ENCODE assay signal across 19 cellular contexts in genomic region chr15:68543546-68544008, GRCh38. TPM values are rescaled to one million over a fixed set of nuclear protein-coding genes. Genes with fewer than 3 reads are reported as not detected.
DNase-seq lines count a peak whose midpoint lies in the region; ATAC-seq, FAIRE-seq and TF ChIP-seq lines count a peak whose summit lies in the region.
"Had no signal": no experiment of that assay in that cellular context is flagged by ENCODE, and none has a peak within 500 bp of the region (broad histone marks: within the 10 kb centered on the region; RNA-seq: fewer than 3 reads in every experiment).

No MANE protein-coding gene starts in this region.

- H3K9me3 ChIP-seq in kidney (ENCODE audit: control insufficient read depth in 1 of 2, low read length in 2 of 2), result peaks cover 0 to 3% of the 10 kb centered on the region in 2 donors
- H3K9me3 ChIP-seq in skeletal muscle tissue (ENCODE audit: control insufficient read depth in 3 of 3, low read length in 3 of 3), result peaks cover 0 to 2% (median 0%) of the 10 kb centered on the region in 3 donors
- H3K9me3 ChIP-seq in tibial nerve, result peaks cover 0 to 7% (median 0%) of the 10 kb centered on the region in 4 donors

- H3K36me3 ChIP-seq in kidney (ENCODE audit: control insufficient read depth in 1 of 2, insufficient read depth in 2 of 2, low read length in 2 of 2), result no peaks in the 10 kb centered on the region
- no peaks in the 10 kb centered on the region for H3K36me3 ChIP-seq in skeletal muscle tissue (ENCODE audit: control insufficient read depth in 3 of 3, insufficient read depth in 3 of 3, low read length in 3 of 3)
- no peaks in the 10 kb centered on the region for H3K36me3 ChIP-seq in tibial nerve
- H3K36me3 ChIP-seq: HAP-1 had no signal

- H3K4me1 Mint-ChIP-seq in HFFc6 (ENCODE audit: low read depth), result peaks cover 29% of the 10 kb centered on the region
- no peaks in the 10 kb centered on the region for H3K4me1 Mint-ChIP-seq in naive thymus-derived CD8-positive, alpha-beta T cell

- no peak for ATAC-seq in naive thymus-derived CD8-positive, alpha-beta T cell
- ATAC-seq in HG03439 (IDR thresholded peaks at IDR 0.05; ENCODE audit: unreplicated experiment), result no peak
- ATAC-seq: HepG2, WTC11 had no signal

- 62 to 75% methylated on average over 7 of the region's 7 CpGs for WGBS in tibial nerve, 2 donors

- POLR2A ChIA-PET in naive thymus-derived CD8-positive, alpha-beta T cell (lab: Charles Lee), result no interaction called here

- no peak for TF ChIP-seq POLR2A in tibial nerve (IDR thresholded peaks at IDR 0.05)

- H3K9ac ChIP-seq in kidney (ENCODE audit: low read length in 2 of 2) (no peak overlapping the region), skeletal muscle tissue (ENCODE audit: low read depth in 1 of 3, low read length in 3 of 3) (no peak overlapping the region)

- H3K4me3 ChIP-seq in kidney (ENCODE audit: low read length in 2 of 2), result no peak overlapping the region
- no peak overlapping the region for H3K4me3 ChIP-seq in skeletal muscle tissue (ENCODE audit: low read length in 3 of 3)
- no peak overlapping the region for H3K4me3 ChIP-seq in tibial nerve
- H3K4me3 ChIP-seq: HAP-1 had no signal

- H3K4me1 ChIP-seq in kidney (ENCODE audit: control insufficient read depth in 1 of 2, insufficient read depth in 1 of 2, low read depth in 1 of 2, low read length in 2 of 2), result no peaks in the 10 kb centered on the region
- peaks cover 0 to 15% (median 10%) of the 10 kb centered on the region in 3 donors for H3K4me1 ChIP-seq in skeletal muscle tissue (ENCODE audit: control insufficient read depth in 3 of 3, insufficient read depth in 3 of 3, low read length in 3 of 3)
- H3K4me1 ChIP-seq in tibial nerve, result peaks cover 0 to 7% (median 0%) of the 10 kb centered on the region in 4 donors
- H3K4me1 ChIP-seq: HAP-1 had no signal

- no peak for DNase-seq in HFFc6
- peak; percentile 39 for DNase-seq in dermis blood vessel endothelial cell
- DNase-seq in kidney, result no peak
- DNase-seq in mesenteric fat pad (ENCODE audit: low spot score), result no peak
- no peak for DNase-seq in naive thymus-derived CD8-positive, alpha-beta T cell
- DNase-seq in tibial nerve (ENCODE audit: low spot score in 2 of 2), result no peak
- DNase-seq: activated effector memory CD4-positive, alpha-beta T cell treated with Interleukin-2 at 50 U/mL for 16 hours; GDM1; MV-4-11; NCI-H2107; NCI-H82 had no signal

- H3K27ac ChIP-seq in kidney (ENCODE audit: low read depth in 2 of 2, low read length in 2 of 2) (peak overlapping the region; percentile 45 to 54), skeletal muscle tissue (ENCODE audit: low read depth, low read length) (peak overlapping the region; percentile 53), tibial nerve (peak overlapping the region in 1 of 4 donors; percentile 47)

- no peaks in the 10 kb centered on the region for H3K9me3 Mint-ChIP-seq in HFFc6
- peaks cover 0 to 11% (median 0%) of the 10 kb centered on the region in 9 donors for H3K9me3 Mint-ChIP-seq in naive thymus-derived CD8-positive, alpha-beta T cell
- H3K9me3 Mint-ChIP-seq: neural crest cell had no signal

- H3K27me3 Mint-ChIP-seq in HFFc6 (ENCODE audit: insufficient read depth), result no peaks in the 10 kb centered on the region; the same call in 1 of the 2 replicates
- H3K27me3 Mint-ChIP-seq in naive thymus-derived CD8-positive, alpha-beta T cell, result peaks cover 14 to 37% (median 16%) of the 10 kb centered on the region in 5 donors

- H3K36me3 Mint-ChIP-seq in HFFc6 (ENCODE audit: low read depth), result peaks cover 8% of the 10 kb centered on the region; the same call in 1 of the 2 replicates
- peaks cover 0 to 7% (median 0%) of the 10 kb centered on the region in 3 donors for H3K36me3 Mint-ChIP-seq in naive thymus-derived CD8-positive, alpha-beta T cell

- peak overlapping the region; percentile 74 for H3K27ac Mint-ChIP-seq in HFFc6
- H3K27ac Mint-ChIP-seq in naive thymus-derived CD8-positive, alpha-beta T cell, result no peak overlapping the region
- H3K27ac Mint-ChIP-seq: WTC11 had no signal

- intact Hi-C loops in kidney (cut with DNase I), result no loop called here

- FAIRE-seq in kidney (lab: Jason Lieb, UNC), result no peak
- FAIRE-seq: D721Med, HepG2 had no signal

- H3K4me3 Mint-ChIP-seq in HFFc6, result peak overlapping the region; percentile 33
- no peak overlapping the region for H3K4me3 Mint-ChIP-seq in naive thymus-derived CD8-positive, alpha-beta T cell
- H3K4me3 Mint-ChIP-seq: neural crest cell, WTC11 had no signal

- no peak for TF ChIP-seq CTCF in HFFc6 (IDR thresholded peaks at IDR 0.05)
- TF ChIP-seq CTCF in kidney (IDR thresholded peaks at IDR 0.05; ENCODE audit: borderline replicate concordance, extremely low read depth, insufficient read depth), result no peak
- TF ChIP-seq CTCF in tibial nerve (IDR thresholded peaks at IDR 0.05), result no peak

- H3K27me3 ChIP-seq in skeletal muscle tissue (ENCODE audit: control insufficient read depth in 3 of 3, insufficient read depth in 3 of 3, low read length in 3 of 3), result peaks cover 0 to 2% (median 0%) of the 10 kb centered on the region in 3 donors
- H3K27me3 ChIP-seq in tibial nerve, result no peaks in the 10 kb centered on the region

- TF ChIP-seq EP300 in tibial nerve (IDR thresholded peaks at IDR 0.05), result no peak

RNA-seq across cellular contexts. Expression of gene CORO2B, which starts 35.2 kb away (rescaled TPM):
- 10 to 100 TPM in 3 of 6 experiments, 1 to 10 TPM in 3; 9.3 to 11.0 (median 9.9) TPM for total RNA-seq in HFFc6 (2021; fragmentation: NEBNext Ultra II Directional; extraction: Animal tissue kit (Norgen Biotek cat#: 25700))
- total RNA-seq in dermis blood vessel endothelial cell (1.0 and 1.4 TPM in 2 replicates), kidney (7.9 TPM), skeletal muscle tissue (1.0 TPM), mesenteric fat pad (4.9 TPM), tibial nerve (10 to 100 TPM in 1 of 4 donors, 1 to 10 TPM in 3; 6.3 to 12.6 (median 9.6) TPM)
- 9.0 TPM for polyA plus RNA-seq in kidney (ENCODE audit: insufficient read depth, low read depth, low replicate concordance)
- total RNA-seq in naive thymus-derived CD8-positive, alpha-beta T cell, result under 1 TPM; 0.44 to 0.73 TPM
- polyA plus RNA-seq in naive thymus-derived CD8-positive, alpha-beta T cell, result not detected
- total RNA-seq: T-helper 1 cell treated with Interleukin-12 subunit alpha and Interleukin-12 subunit beta and Interleukin-4 antibody, amounts not matched to agents 30 ng/mL and 1 ng/mL, for 36 hours had no signal
